ENCODE assay signal across 11 cellular contexts in the genomic region with DNA sequence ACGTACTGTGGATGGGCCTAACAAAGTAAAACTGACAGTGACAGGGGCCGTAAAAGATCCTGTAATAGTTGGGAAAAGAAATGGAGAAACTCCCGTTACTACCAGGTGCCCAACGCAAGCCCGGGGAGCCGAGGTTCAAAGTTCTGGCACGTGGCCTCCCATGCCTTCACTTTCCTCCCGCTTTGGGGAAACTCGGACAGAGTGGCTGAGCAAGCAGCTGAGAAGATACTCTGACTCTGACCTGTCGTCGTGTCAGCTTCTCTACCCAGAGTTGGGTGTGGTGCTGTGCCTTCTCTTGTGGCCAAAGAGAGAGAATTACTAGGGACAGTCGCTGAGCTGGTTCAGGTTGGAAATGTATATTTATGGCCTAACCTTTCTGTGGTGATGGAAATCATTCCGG. TPM values are rescaled to one million over a fixed set of nuclear protein-coding genes. Genes with fewer than 3 reads are reported as not detected.
DNase-seq lines count a peak whose midpoint lies in the region; ATAC-seq, FAIRE-seq and TF ChIP-seq lines count a peak whose summit lies in the region.
"Had no signal": no experiment of that assay in that cellular context is flagged by ENCODE, and none has a peak within 500 bp of the region (broad histone marks: within the 10 kb centered on the region; RNA-seq: fewer than 3 reads in every experiment).

No MANE protein-coding gene starts in this region.

- H3K4me1 Mint-ChIP-seq in GM23338 = peaks cover 13% of the 10 kb centered on the region

- no TSS peak for BruUV-seq in A673 (replicated peaks; lab: Mats Ljungman, UMichigan)

- H3K4me3 ChIP-seq in A673 (ENCODE audit: low read depth, low read length, poor library complexity, severe bottlenecking) (peak overlapping the region; percentile 72), GM23338 (peak overlapping the region; percentile 68), ascending aorta (peak overlapping the region; percentile 85 to 92), mucosa of rectum (ENCODE audit: low read length in 2 of 2) (peak overlapping the region; percentile 72 to 76)

- H4K20me1 ChIP-seq in GM23338 (replicated peaks; ENCODE audit: insufficient read depth) = peaks cover 24% of the 10 kb centered on the region

- POLR2A ChIA-PET in A673 (lab: Charles Lee; ENCODE audit: low non-redundant PET) = no interaction called here

- H3K9me3 Mint-ChIP-seq in GM23338 = no peaks in the 10 kb centered on the region

- CTCF ChIA-PET in A673 (lab: Charles Lee) = no interaction called here

- H3K4me3 Mint-ChIP-seq in GM23338 = peak overlapping the region; percentile 80

- H3K79me2 ChIP-seq in GM23338 (replicated peaks; ENCODE audit: insufficient read depth) = no peaks in the 10 kb centered on the region; the same call in 1 of the 2 replicates

- ATAC-seq in GM23338 = no peak
- ATAC-seq in GM19035 (IDR thresholded peaks at IDR 0.05; ENCODE audit: unreplicated experiment) = no peak

- H3K9me3 ChIP-seq in A673 (ENCODE audit: low read depth, low read length, poor library complexity, severe bottlenecking) = no peaks in the 10 kb centered on the region
- no peaks in the 10 kb centered on the region for H3K9me3 ChIP-seq in ascending aorta
- no peaks in the 10 kb centered on the region for H3K9me3 ChIP-seq in mucosa of rectum (ENCODE audit: control insufficient read depth in 2 of 2, low read length in 2 of 2)

- H3F3A ChIP-seq in GM23338 (replicated peaks; ENCODE audit: low read depth) = peaks cover 7% of the 10 kb centered on the region; the same call in 1 of the 2 replicates

- no peak overlapping the region for H3K27ac Mint-ChIP-seq in GM23338

- H3K27me3 ChIP-seq in A673 (replicated peaks; ENCODE audit: insufficient read depth, low read depth, low read length, poor library complexity) (no peaks in the 10 kb centered on the region), GM23338 (ENCODE audit: insufficient read depth) (peaks cover 48% of the 10 kb centered on the region), ascending aorta (no peaks in the 10 kb centered on the region), mucosa of rectum (ENCODE audit: control insufficient read depth in 2 of 2, insufficient read depth in 2 of 2, low read length in 2 of 2) (peaks cover 0 to 3% of the 10 kb centered on the region in 2 donors)

- H3K9me2 ChIP-seq in GM23338 (ENCODE audit: insufficient read depth) = no peaks in the 10 kb centered on the region

- H3K27ac ChIP-seq in A673 (ENCODE audit: low read depth, low read length, poor library complexity, severe bottlenecking) (no peak overlapping the region), GM23338 (ENCODE audit: low read depth) (no peak overlapping the region), ascending aorta (peak overlapping the region; percentile 81 to 90), mucosa of rectum (ENCODE audit: low read depth in 2 of 2, low read length in 2 of 2) (peak overlapping the region; percentile 52 to 79)
- H3K27ac ChIP-seq: SK-N-MC had no signal

- intact Hi-C loops in A673 (cut with micrococcal nuclease; ENCODE audit: unreplicated experiment) (no loop called here), ascending aorta (cut with DNase I) (loop anchor here (2.0 to 10.0 kb wide), 2 partner anchors 19 to 353 kb away; no protein-coding TSS in a partner anchor)

- peaks cover 40% of the 10 kb centered on the region for H3K27me3 Mint-ChIP-seq in GM23338 (ENCODE audit: insufficient read depth, low read depth, poor library complexity)

- H3K36me3 Mint-ChIP-seq in GM23338 (ENCODE audit: low read depth) = no peaks in the 10 kb centered on the region; the same call in 1 of the 3 replicates

- no peak for TF ChIP-seq CTCF in A673 (conservative IDR thresholded peaks at IDR 0.05; ENCODE audit: low read depth, low read length)
- TF ChIP-seq CTCF in GM23338 (conservative IDR thresholded peaks at IDR 0.05; ENCODE audit: low read depth in 2 of 2) = no peak
- no peak for TF ChIP-seq CTCF in ascending aorta (IDR thresholded peaks at IDR 0.05)
- TF ChIP-seq CTCF in GM10266 (IDR thresholded peaks at IDR 0.05; ENCODE audit: control insufficient read depth, insufficient read depth, low read depth, missing control alignments) = no peak

- no peak overlapping the region; the same call in 1 of the 2 replicates for H2AFZ ChIP-seq in GM23338

- H3K36me3 ChIP-seq in A673 (ENCODE audit: insufficient read depth, low read length, poor library complexity, severe bottlenecking) (no peaks in the 10 kb centered on the region), GM23338 (ENCODE audit: insufficient read depth) (no peaks in the 10 kb centered on the region), ascending aorta (no peaks in the 10 kb centered on the region), mucosa of rectum (ENCODE audit: control insufficient read depth in 2 of 2, insufficient read depth in 2 of 2, low read length in 2 of 2) (peaks cover 0 to 3% of the 10 kb centered on the region in 2 donors)

- peak overlapping the region; percentile 38 to 80 for H3K9ac ChIP-seq in mucosa of rectum (ENCODE audit: low read depth in 1 of 2, low read length in 2 of 2)

- H3K4me2 ChIP-seq in GM23338 = peak overlapping the region; percentile 84

- no peak for FAIRE-seq in RCC 7860 (lab: Jason Lieb, UNC)
- FAIRE-seq: colon had no signal

- DNase-seq in A673 (ENCODE audit: low spot score) = no peak
- DNase-seq in GM23338 (ENCODE audit: low spot score) = no peak
- no peak for DNase-seq in ascending aorta (ENCODE audit: low spot score in 2 of 2)
- DNase-seq in RCC 7860 (ENCODE audit: low spot score) = no peak
- no peak for DNase-seq in GM10266 (ENCODE audit: extremely low spot score)
- no peak for DNase-seq in AG08395 (ENCODE audit: low spot score)
- DNase-seq: NCI-H510A treated with DMSO at 0.1 percent for 48 hours had no signal

- peaks cover 9% of the 10 kb centered on the region for H3K4me1 ChIP-seq in A673 (ENCODE audit: insufficient read depth, low read length, poor library complexity, severe bottlenecking)
- H3K4me1 ChIP-seq in GM23338 (ENCODE audit: insufficient read depth) = 0 out of 2 replicates have a peak, but pooled peaks cover 5% of the 10 kb centered on the region
- H3K4me1 ChIP-seq in ascending aorta = peaks cover 7 to 28% of the 10 kb centered on the region in 2 donors
- peaks cover 11 to 44% of the 10 kb centered on the region in 2 donors for H3K4me1 ChIP-seq in mucosa of rectum (ENCODE audit: control insufficient read depth in 2 of 2, insufficient read depth in 2 of 2, low read length in 2 of 2)

RNA-seq across cellular contexts. Expression of a gene that starts 1.7 kb away (rescaled TPM):
- 19.4 and 20.2 TPM in 2 replicates for total RNA-seq in A673 (2021)
- 15.8 and 31.3 TPM in 2 replicates for total RNA-seq in GM23338 (2014; rRNA removed; shearing (Covaris generic))
- 2.8 and 3.1 TPM in 2 replicates for polyA plus RNA-seq in GM23338 (2016; fragmentation: Nextera tagmentation; extraction: Ambion mirVana)
- total RNA-seq in ascending aorta = 10.4 TPM

RNA-seq across cellular contexts. Expression of a gene that starts 60.0 kb away (rescaled TPM):
- total RNA-seq in A673 (2021) = 43.3 and 44.4 TPM in 2 replicates
- total RNA-seq in GM23338 (2014; rRNA removed; shearing (Covaris generic)) = 26.7 and 26.8 TPM in 2 replicates
- polyA plus RNA-seq in GM23338 (2016; fragmentation: Nextera tagmentation; extraction: Ambion mirVana) = 24.7 and 25.0 TPM in 2 replicates
- total RNA-seq in ascending aorta = not detected

Comparison
In these comparisons a context has a peak if more than half of its experiments do, and no peak if none do; other contexts are left out.
1. H3K27ac ChIP-seq: peak in ascending aorta (2 of 2) and mucosa of rectum (2 of 2); none in A673 (single experiment) and GM23338 (single experiment).
2. RNA of a gene that starts 60.0 kb away (total RNA-seq): 43.3 to 44.4 TPM in A673 and 26.7 to 26.8 TPM in GM23338; not detected in ascending aorta (single experiment); every median in the first group is over 10 times any median in the second.
3. Peak in every context shown above with its lines, with median percentiles within 50 percentile points of each other: H3K4me3 ChIP-seq.